In the genomic region with DNA sequence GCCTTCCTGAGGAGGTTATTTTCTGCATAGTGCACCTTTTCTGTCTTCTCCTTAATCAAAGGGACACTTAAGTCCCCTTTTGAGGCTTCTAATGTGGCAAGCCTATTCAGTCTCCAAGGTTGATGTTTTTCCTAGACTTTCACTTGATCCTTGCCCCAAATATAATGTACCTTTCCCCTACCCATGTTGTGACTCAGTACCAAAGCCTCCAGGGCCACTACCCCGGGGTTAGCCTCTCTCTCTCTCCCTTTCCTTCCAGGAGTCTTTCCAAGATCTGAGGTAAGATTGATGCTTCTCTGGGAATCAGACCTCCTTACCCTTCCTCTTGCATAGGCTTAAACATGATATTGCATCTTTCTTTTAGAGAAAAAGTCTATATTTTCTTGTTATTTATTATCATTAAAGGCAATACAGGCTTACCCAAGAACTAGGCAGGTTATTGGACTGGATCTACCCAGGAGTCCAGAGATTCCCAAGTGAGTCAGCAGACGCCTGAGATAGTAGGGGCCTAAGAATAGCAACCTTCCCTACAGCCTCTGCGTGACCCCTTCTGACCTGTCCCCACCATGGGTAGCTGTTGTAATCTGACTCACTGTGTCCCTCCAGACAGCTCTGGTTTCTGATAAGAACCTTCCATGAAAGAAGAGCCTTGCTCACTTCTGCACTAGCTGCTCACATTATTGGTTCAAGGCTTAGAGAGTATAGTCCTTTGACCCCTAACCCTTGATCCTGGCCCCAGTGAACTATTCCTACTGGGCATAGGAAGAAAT, we compare ENCODE assay signal across 14 cellular contexts.
DNase-seq lines count a peak whose midpoint lies in the region; ATAC-seq and TF ChIP-seq lines count a peak whose summit lies in the region.
"Had no signal": no experiment of that assay in that cellular context is flagged by ENCODE, and none has a peak within 500 bp of the region (broad histone marks: within the 10 kb centered on the region; RNA-seq: fewer than 3 reads in every experiment).

No MANE protein-coding gene starts in this region.

- H3K27me3 ChIP-seq in ACC112 (ENCODE audit: insufficient read depth, low read length): no peaks in the 10 kb centered on the region
- no peaks in the 10 kb centered on the region for H3K27me3 ChIP-seq in mesenchymal stem cell (ENCODE audit: control insufficient read depth in 1 of 2, insufficient read depth in 1 of 2, low read length in 2 of 2)
- H3K27me3 ChIP-seq: transverse colon had no signal

- WGBS in mesenchymal stem cell: 21% methylated on average over 3 of the region's 3 CpGs

- peak overlapping the region; percentile 41 for H2BK15ac ChIP-seq in mesenchymal stem cell (ENCODE audit: low read depth, poor library complexity, severe bottlenecking)

- H3K18ac ChIP-seq in mesenchymal stem cell (ENCODE audit: low read depth in 1 of 2, low read length in 2 of 2): peak overlapping the region in 1 of 2 experiments; percentile 47

- DNase-seq in OCI-M1 (lab: John Stamatoyannopoulos, UW) (peak; percentile 88), erythroblast (lab: John Stamatoyannopoulos, UW) (peak; percentile 69 to 87), mesenchymal stem cell (peak; percentile 86), GM20000 (ENCODE audit: low spot score) (no peak)
- DNase-seq in T-helper 2 cell treated with Interferon-gamma antibody and Interleukin-4, amounts not matched to agents 5 μg/mL and 100 μg/mL, for 36 hours (ENCODE audit: low spot score): no peak
- no peak for DNase-seq in stimulated activated naive CD4-positive, alpha-beta T cell (lab: John Stamatoyannopoulos, UW)
- DNase-seq: activated CD4-positive, alpha-beta T cell treated with anti-CD3 and anti-CD28 coated beads, Interleukin-2, amount 50 U/mL, for 1 hour; activated gamma-delta T cell; DMS53; natural killer cell; stimulated activated CD4-positive, alpha-beta T cell treated with anti-CD3 and anti-CD28 coated beads, Interleukin-12 subunit alpha, Interleukin-12 subunit beta, amount 100 ng/mL, for 4 hours; transverse colon had no signal

- H3K9ac ChIP-seq in mesenchymal stem cell (ENCODE audit: low read length): no peak overlapping the region

- no peaks in the 10 kb centered on the region for H3K79me1 ChIP-seq in mesenchymal stem cell (replicated peaks; ENCODE audit: low read length, poor library complexity, severe bottlenecking)

- H2BK5ac ChIP-seq in mesenchymal stem cell (ENCODE audit: low read depth, low read length, poor library complexity, severe bottlenecking): no peak overlapping the region

- H3K4me3 Mint-ChIP-seq in T-helper 2 cell treated with Interferon-gamma antibody and Interleukin-4, amounts not matched to agents 5 μg/mL and 100 μg/mL, for 36 hours: no peak overlapping the region
- H3K4me3 Mint-ChIP-seq: natural killer cell had no signal

- H3K36me3 Mint-ChIP-seq in T-helper 2 cell treated with Interferon-gamma antibody and Interleukin-4, amounts not matched to agents 5 μg/mL and 100 μg/mL, for 36 hours (ENCODE audit: low read depth): peaks cover 12% of the 10 kb centered on the region

- H3K27ac ChIP-seq in ACC112 (ENCODE audit: low read depth, low read length) (peak overlapping the region; percentile 73), mesenchymal stem cell (ENCODE audit: low read length, poor library complexity, severe bottlenecking) (no peak overlapping the region)

- no peak for ATAC-seq in GM18870 (IDR thresholded peaks at IDR 0.05; ENCODE audit: unreplicated experiment)
- ATAC-seq: natural killer cell had no signal

- H4K8ac ChIP-seq in mesenchymal stem cell (ENCODE audit: low read length): no peak overlapping the region

- peak overlapping the region in 1 of 2 experiments; percentile 79 for H2BK12ac ChIP-seq in mesenchymal stem cell (ENCODE audit: low read length in 2 of 2)

- H3K4me3 ChIP-seq in ACC112 (ENCODE audit: low read depth, low read length): no peak overlapping the region
- no peak overlapping the region for H3K4me3 ChIP-seq in mesenchymal stem cell (ENCODE audit: insufficient read depth in 1 of 2, low read depth in 1 of 2, low read length in 2 of 2)
- H3K4me3 ChIP-seq: transverse colon had no signal

- 0 out of 2 replicates have a peak, but pooled peaks cover 8% of the 10 kb centered on the region for H3K36me3 ChIP-seq in ACC112 (ENCODE audit: insufficient read depth, low read length)
- H3K36me3 ChIP-seq in mesenchymal stem cell (ENCODE audit: control insufficient read depth in 1 of 2, insufficient read depth in 2 of 2, low read depth in 1 of 2, low read length in 2 of 2): no peaks in the 10 kb centered on the region
- H3K36me3 ChIP-seq: transverse colon had no signal

- H2BK120ac ChIP-seq in mesenchymal stem cell (ENCODE audit: low read depth, low read length): peak overlapping the region; percentile 20

- peaks cover 38% of the 10 kb centered on the region for H3K9me3 ChIP-seq in mesenchymal stem cell (ENCODE audit: control insufficient read depth, low read length)

- H3K23ac ChIP-seq in mesenchymal stem cell (ENCODE audit: low read length in 2 of 2): no peak overlapping the region

- H3K4me1 ChIP-seq in ACC112 (ENCODE audit: control insufficient read depth, insufficient read depth, low read length, unreplicated experiment) (peaks cover 14% of the 10 kb centered on the region), mesenchymal stem cell (ENCODE audit: control insufficient read depth, insufficient read depth, low read depth, low read length) (no peaks in the 10 kb centered on the region)

- no peaks in the 10 kb centered on the region for H3K27me3 Mint-ChIP-seq in T-helper 2 cell treated with Interferon-gamma antibody and Interleukin-4, amounts not matched to agents 5 μg/mL and 100 μg/mL, for 36 hours (ENCODE audit: low read depth)

- H2AFZ ChIP-seq in ACC112 (ENCODE audit: low read length, unreplicated experiment): no peak overlapping the region
- no peak overlapping the region for H2AFZ ChIP-seq in mesenchymal stem cell (ENCODE audit: low read depth, low read length)

- no peak for TF ChIP-seq POLR2A in erythroblast (IDR thresholded peaks at IDR 0.05; ENCODE audit: low read length)

- no peak overlapping the region for H3K4ac ChIP-seq in mesenchymal stem cell (ENCODE audit: low read depth in 1 of 2, low read length in 2 of 2)

- H3K4me1 Mint-ChIP-seq in T-helper 2 cell treated with Interferon-gamma antibody and Interleukin-4, amounts not matched to agents 5 μg/mL and 100 μg/mL, for 36 hours (ENCODE audit: low read depth): peaks cover 2% of the 10 kb centered on the region

- no peak overlapping the region for H3K4me2 ChIP-seq in mesenchymal stem cell (ENCODE audit: low read length, poor library complexity, severe bottlenecking)

- H3K27ac Mint-ChIP-seq in T-helper 2 cell treated with Interferon-gamma antibody and Interleukin-4, amounts not matched to agents 5 μg/mL and 100 μg/mL, for 36 hours: no peak overlapping the region
- H3K27ac Mint-ChIP-seq: natural killer cell had no signal

- no peak for TF ChIP-seq CTCF in GM20000 (IDR thresholded peaks at IDR 0.05; ENCODE audit: extremely low read depth, missing control alignments)

- H3K79me2 ChIP-seq in ACC112 (ENCODE audit: control insufficient read depth, insufficient read depth, low read length, unreplicated experiment): no peaks in the 10 kb centered on the region

- no peak overlapping the region for H2AK5ac ChIP-seq in mesenchymal stem cell (ENCODE audit: low read length, severe bottlenecking)

- H3K14ac ChIP-seq in mesenchymal stem cell (ENCODE audit: low read length in 2 of 2): no peak overlapping the region

- peak overlapping the region; percentile 82 for H4K91ac ChIP-seq in mesenchymal stem cell (ENCODE audit: low read length)

- peaks cover 47% of the 10 kb centered on the region for H3K9me3 Mint-ChIP-seq in T-helper 2 cell treated with Interferon-gamma antibody and Interleukin-4, amounts not matched to agents 5 μg/mL and 100 μg/mL, for 36 hours

Comparison
In these comparisons a context has a peak if more than half of its experiments do, and no peak if none do; other contexts are left out.
1. DNase-seq: peak in OCI-M1 (single experiment), erythroblast (2 of 2) and mesenchymal stem cell (single experiment); none in T-helper 2 cell treated with Interferon-gamma antibody and Interleukin-4, amounts not matched to agents 5 μg/mL and 100 μg/mL, for 36 hours (single experiment), GM20000 (single experiment) and stimulated activated naive CD4-positive, alpha-beta T cell (0 of 6).